Comparison of ENCODE assay signal across 31 cellular contexts in genomic region chrX:66902081-66902480, GRCh38.
"Had no signal": no experiment of that assay in that cellular context is flagged by ENCODE, and none has a peak within 500 bp of the region (broad histone marks: within the 10 kb centered on the region; RNA-seq: fewer than 3 reads in every experiment).

No MANE protein-coding gene starts in this region.

- H3K27ac ChIP-seq: adrenal gland, ascending aorta, breast epithelium, cardiac muscle cell, coronary artery, dorsolateral prefrontal cortex, epithelial cell of prostate, esophagus squamous epithelium, gastroesophageal sphincter, heart right ventricle had no signal

- H3K4me1 ChIP-seq: adrenal gland, ascending aorta, breast epithelium, esophagus squamous epithelium, gastroesophageal sphincter, heart right ventricle had no signal

- H3K27me3 ChIP-seq: ascending aorta, cardiac muscle cell, esophagus squamous epithelium, gastroesophageal sphincter had no signal

- H3K4me3 ChIP-seq: adrenal gland, ascending aorta, breast epithelium, cardiac muscle cell, coronary artery, dorsolateral prefrontal cortex, esophagus squamous epithelium, gastroesophageal sphincter, heart right ventricle had no signal

- H3K36me3 ChIP-seq: adrenal gland, ascending aorta, breast epithelium, cardiac muscle cell, esophagus squamous epithelium, gastroesophageal sphincter, heart right ventricle had no signal

- ATAC-seq: activated CD4-positive, alpha-beta T cell treated with anti-CD3 and anti-CD28 coated beads for 36 hours; activated CD8-positive, alpha-beta T cell treated with anti-CD3 and anti-CD28 coated beads, Interleukin-2, amount 10 ng/mL, durations not matched to agents 7 days and 5 days; activated naive CD8-positive, alpha-beta T cell treated with anti-CD3 and anti-CD28 coated beads, Interleukin-2, amount 50 U/mL, for 24 hours; activated T-cell treated with anti-CD3 and anti-CD28 coated beads, Interleukin-2, amount 50 U/mL, for 4 hours; activated T-helper 17 cell treated with anti-CD3 and anti-CD28 coated beads, Interleukin-2, amount 50 U/mL, for 72 hours; gastroesophageal sphincter; heart right ventricle; T-helper 17 cell had no signal

- H3K9me3 ChIP-seq: adrenal gland, ascending aorta, breast epithelium, esophagus squamous epithelium, gastroesophageal sphincter, heart right ventricle had no signal

- DNase-seq: activated CD4-positive, alpha-beta memory T cell treated with anti-CD3 and anti-CD28 coated beads for 36 hours; activated CD4-positive, alpha-beta T cell treated with anti-CD3 and anti-CD28 coated beads for 36 hours; activated CD4-positive, alpha-beta T cell treated with anti-CD3 and anti-CD28 coated beads, Interleukin-2, amount 10 ng/mL, durations not matched to agents 24 days and 14 days; activated CD4-positive, CD25-positive, alpha-beta regulatory T cell; activated CD4-positive, CD25-positive, alpha-beta regulatory T cell treated with anti-CD3 and anti-CD28 coated beads, Interleukin-2, amount 50 U/mL, for 72 hours; activated CD8-positive, alpha-beta T cell treated with anti-CD3 and anti-CD28 coated beads, Interleukin-2, amount 10 ng/mL, durations not matched to agents 7 days and 5 days; activated effector memory CD4-positive, alpha-beta T cell treated with Interleukin-2 at 50 U/mL for 16 hours; activated gamma-delta T cell treated with Interleukin-2 at 50 U/mL for 16 hours; activated naive CD4-positive, alpha-beta T cell treated with Interleukin-2 at 50 U/mL for 16 hours; activated naive CD8-positive, alpha-beta T cell treated with anti-CD3 and anti-CD28 coated beads for 36 hours; activated naive CD8-positive, alpha-beta T cell treated with anti-CD3 and anti-CD28 coated beads, Interleukin-2, amount 50 U/mL, for 24 hours; activated T-cell treated with anti-CD3 and anti-CD28 coated beads, Interleukin-2, amount 50 U/mL, for 4 hours; adrenal gland; amygdala; central memory CD4-positive, alpha-beta T cell; dorsolateral prefrontal cortex; effector memory CD4-positive, alpha-beta T cell; endodermal cell; esophagus squamous epithelium; foreskin melanocyte; heart right ventricle; T-helper 1 cell; T-helper 17 cell; T1000 had no signal
